In genomic region chr21:42638266-42638863, GRCh38 we compare ENCODE assay signal across 1 cellular context.
TF ChIP-seq lines count a peak whose summit lies in the region.

No MANE protein-coding gene starts in this region.

TF ChIP-seq in GM23338, 12 proteins besides CTCF, POLR2A, EP300 and RAD21:
- no peak for TF ChIP-seq ZNF462 (CRISPR knock-in tag; IDR thresholded peaks at IDR 0.05)
- no peak for TF ChIP-seq ZNF331 (CRISPR knock-in tag; IDR thresholded peaks at IDR 0.05; ENCODE audit: low read depth)
- TF ChIP-seq JUNB (IDR thresholded peaks at IDR 0.05; ENCODE audit: unreplicated experiment), result no peak
- TF ChIP-seq EZH2 (IDR thresholded peaks at IDR 0.05; ENCODE audit: low read depth, unreplicated experiment), result no peak
